In genomic region chr19:7632340-7633203, GRCh38 we compare ENCODE assay signal across 31 cellular contexts. TPM values are rescaled to one million over a fixed set of nuclear protein-coding genes. Genes with fewer than 3 reads are reported as not detected.
"Had no signal": no experiment of that assay in that cellular context is flagged by ENCODE, and none has a peak within 500 bp of the region (broad histone marks: within the 10 kb centered on the region; RNA-seq: fewer than 3 reads in every experiment).

No MANE protein-coding gene starts in this region.

- H3K9me3 Mint-ChIP-seq: activated naive CD4-positive, alpha-beta T cell treated with anti-CD3 and anti-CD28 coated beads for 36 hours; activated naive CD8-positive, alpha-beta T cell treated with anti-CD3 and anti-CD28 coated beads for 36 hours; neural crest cell had no signal

- H3K9me3 ChIP-seq: adrenal gland, body of pancreas, gastrocnemius medialis, left lung, mucosa of descending colon, spleen, testis, transverse colon had no signal

- FAIRE-seq: islet of Langerhans, urothelium cell line had no signal

- H3K4me3 ChIP-seq: adrenal gland, body of pancreas, coronary artery, dorsolateral prefrontal cortex, gastrocnemius medialis, left lung, lung, mucosa of descending colon, spleen, testis, transverse colon had no signal

- H3K27me3 ChIP-seq: adrenal gland, body of pancreas, testis had no signal

- H3K27me3 Mint-ChIP-seq: activated naive CD8-positive, alpha-beta T cell treated with anti-CD3 and anti-CD28 coated beads for 36 hours had no signal

- H3K27ac ChIP-seq: adrenal gland, body of pancreas, coronary artery, dorsolateral prefrontal cortex, gastrocnemius medialis, left lung, spleen, testis, transverse colon had no signal

- ATAC-seq: body of pancreas; gastrocnemius medialis; left lung; mucosa of descending colon; right cardiac atrium; stimulated activated naive CD8-positive, alpha-beta T cell treated with anti-CD3 and anti-CD28 coated beads, Interleukin-15, Interleukin-2, amounts not matched to agents 100 U/mL and 50 U/mL, for 24 hours had no signal

- DNase-seq: activated CD4-positive, alpha-beta T cell treated with anti-CD3 and anti-CD28 coated beads for 4 hours; activated CD4-positive, alpha-beta T cell treated with anti-CD3 and anti-CD28 coated beads, Interleukin-2, amount 50 U/mL, for 48 hours; activated CD4-positive, CD25-positive, alpha-beta regulatory T cell; activated CD8-positive, alpha-beta memory T cell treated with anti-CD3 and anti-CD28 coated beads, Interleukin-2, amount 50 U/mL, for 48 hours; activated effector memory CD4-positive, alpha-beta T cell treated with anti-CD3 and anti-CD28 coated beads, Interleukin-2, amount 50 U/mL, for 16 hours; activated naive CD4-positive, alpha-beta T cell treated with anti-CD3 and anti-CD28 coated beads for 36 hours; activated naive CD8-positive, alpha-beta T cell treated with anti-CD3 and anti-CD28 coated beads for 36 hours; adrenal gland; aorta; body of pancreas; cerebellar nuclear complex; dorsolateral prefrontal cortex; effector memory CD4-positive, alpha-beta T cell; erythroblast; gastrocnemius medialis; glutamatergic neuron; mesendoderm; mucosa of descending colon; occipital lobe; right cardiac atrium; spleen; stimulated activated naive CD8-positive, alpha-beta T cell treated with anti-CD3 and anti-CD28 coated beads, Interleukin-15, Interleukin-2, amounts not matched to agents 100 U/mL and 50 U/mL, for 24 hours; testis; transverse colon had no signal

- H3K4me3 Mint-ChIP-seq: activated naive CD4-positive, alpha-beta T cell treated with anti-CD3 and anti-CD28 coated beads for 36 hours; activated naive CD8-positive, alpha-beta T cell treated with anti-CD3 and anti-CD28 coated beads for 36 hours had no signal

- H3K36me3 ChIP-seq: adrenal gland, gastrocnemius medialis, transverse colon had no signal

- H3K27ac Mint-ChIP-seq: activated naive CD4-positive, alpha-beta T cell treated with anti-CD3 and anti-CD28 coated beads for 36 hours; activated naive CD8-positive, alpha-beta T cell treated with anti-CD3 and anti-CD28 coated beads for 36 hours had no signal

RNA-seq across cellular contexts. Expression of gene PCP2, which starts 0.9 kb away (rescaled TPM):
- total RNA-seq: aorta, body of pancreas, gastrocnemius medialis, myocyte, neural crest cell, occipital lobe, right cardiac atrium had no signal
- polyA plus RNA-seq: aorta had no signal

RNA-seq across cellular contexts. Expression of gene STXBP2, which starts 4.3 kb away (rescaled TPM):
- total RNA-seq: myocyte had no signal

RNA-seq across cellular contexts. Expression of gene RETN, which starts 36.3 kb away (rescaled TPM):
- total RNA-seq: activated naive CD4-positive, alpha-beta T cell treated with anti-CD3 and anti-CD28 coated beads for 36 hours; activated naive CD8-positive, alpha-beta T cell treated with anti-CD3 and anti-CD28 coated beads for 36 hours; aorta; body of pancreas; mucosa of descending colon; myocyte; neural crest cell; testis; transverse colon had no signal
